In genomic region chr1:43049487-43049886, GRCh38 we compare ENCODE assay signal across 14 cellular contexts.
DNase-seq lines count a peak whose midpoint lies in the region; TF ChIP-seq lines count a peak whose summit lies in the region.
"Had no signal": no experiment of that assay in that cellular context is flagged by ENCODE, and none has a peak within 500 bp of the region (broad histone marks: within the 10 kb centered on the region; RNA-seq: fewer than 3 reads in every experiment).

No MANE protein-coding gene starts in this region.

- no peaks in the 10 kb centered on the region for H3K9me3 ChIP-seq in smooth muscle cell (replicated peaks; ENCODE audit: low read depth)
- H3K9me3 ChIP-seq in osteoblast (ENCODE audit: low read depth, low read length), result no peaks in the 10 kb centered on the region
- H3K9me3 ChIP-seq: gastroesophageal sphincter, right lobe of liver, transverse colon had no signal

- H3K27me3 ChIP-seq in smooth muscle cell (ENCODE audit: low read depth) (no peaks in the 10 kb centered on the region), osteoblast (ENCODE audit: insufficient read depth, low read length) (peaks cover 6% of the 10 kb centered on the region)
- H3K27me3 ChIP-seq: right lobe of liver, transverse colon had no signal

- no peaks in the 10 kb centered on the region for H3K36me3 ChIP-seq in smooth muscle cell (ENCODE audit: low read depth)
- H3K36me3 ChIP-seq in osteoblast (ENCODE audit: insufficient read depth, low read length), result no peaks in the 10 kb centered on the region
- H3K36me3 ChIP-seq: gastroesophageal sphincter, right lobe of liver, transverse colon had no signal

- H3K4me2 ChIP-seq in smooth muscle cell (peak overlapping the region; percentile 64), osteoblast (ENCODE audit: insufficient read depth, low read length) (no peak overlapping the region)
- H3K4me2 ChIP-seq: PC-9 had no signal

- H3K4me1 ChIP-seq in smooth muscle cell (ENCODE audit: low read depth), result peaks cover 34% of the 10 kb centered on the region
- no peaks in the 10 kb centered on the region for H3K4me1 ChIP-seq in osteoblast (ENCODE audit: insufficient read depth, low read length)
- H3K4me1 ChIP-seq: gastroesophageal sphincter, right lobe of liver, transverse colon had no signal

- H3K79me2 ChIP-seq in smooth muscle cell (ENCODE audit: low read depth) (no peaks in the 10 kb centered on the region), osteoblast (ENCODE audit: insufficient read depth, low read length) (no peaks in the 10 kb centered on the region)

- H3K4me3 ChIP-seq in smooth muscle cell, result no peak overlapping the region
- H3K4me3 ChIP-seq in osteoblast (ENCODE audit: insufficient read depth, low read length), result no peak overlapping the region
- H3K4me3 ChIP-seq: coronary artery, gastroesophageal sphincter, PC-9, right lobe of liver, transverse colon had no signal

- TF ChIP-seq CTCF in smooth muscle cell (IDR thresholded peaks at IDR 0.05; ENCODE audit: borderline replicate concordance, insufficient read depth, poor library complexity, severe bottlenecking), result no peak
- TF ChIP-seq CTCF in osteoblast (IDR thresholded peaks at IDR 0.05; ENCODE audit: extremely low read depth, low read depth, low read length), result no peak

- H3K9ac ChIP-seq in smooth muscle cell (ENCODE audit: low read depth), result no peak overlapping the region

- H3K27ac ChIP-seq in smooth muscle cell (ENCODE audit: low read depth) (peak overlapping the region; percentile 37), osteoblast (ENCODE audit: low read depth, low read length) (no peak overlapping the region)
- H3K27ac ChIP-seq: coronary artery, PC-9, right lobe of liver, transverse colon had no signal

- peaks cover 17% of the 10 kb centered on the region for H3F3A ChIP-seq in smooth muscle cell (ENCODE audit: low read depth)

- H2AFZ ChIP-seq in smooth muscle cell (ENCODE audit: low read depth), result no peak overlapping the region
- no peak overlapping the region for H2AFZ ChIP-seq in osteoblast (ENCODE audit: low read length)
- H2AFZ ChIP-seq: PC-9 had no signal

- WGBS in smooth muscle cell (ENCODE audit: low lambda C conversion rate), result 11% methylated on average over 1 of the region's 1 CpG

- H4K20me1 ChIP-seq in smooth muscle cell (ENCODE audit: low read depth) (no peaks in the 10 kb centered on the region), osteoblast (ENCODE audit: insufficient read depth, low read length) (no peaks in the 10 kb centered on the region)

- peak; percentile 55 for DNase-seq in HS-27A (ENCODE audit: low read depth)
- peak; percentile 81 for DNase-seq in amniotic epithelial cell (ENCODE audit: low read depth)
- peak; percentile 53 for DNase-seq in islet precursor cell
- DNase-seq in smooth muscle cell (lab: John Stamatoyannopoulos, UW; ENCODE audit: unreplicated experiment), result no peak
- no peak for DNase-seq in GM19240 (ENCODE audit: insufficient read length, low spot score)
- no peak for DNase-seq in osteoblast (ENCODE audit: insufficient read length, low spot score, missing footprints)
- DNase-seq in glomerular visceral epithelial cell (ENCODE audit: extremely low spot score), result no peak
- DNase-seq: NCI-H146; PC-9; right lobe of liver; stimulated activated naive CD4-positive, alpha-beta T cell; transverse colon had no signal

Comparison
In these comparisons a context has a peak if more than half of its experiments do, and no peak if none do; other contexts are left out.
1. DNase-seq: peak in HS-27A (single experiment), amniotic epithelial cell (single experiment) and islet precursor cell (single experiment); none in smooth muscle cell (single experiment), GM19240 (single experiment), osteoblast (single experiment) and glomerular visceral epithelial cell (single experiment).